In the genomic region with DNA sequence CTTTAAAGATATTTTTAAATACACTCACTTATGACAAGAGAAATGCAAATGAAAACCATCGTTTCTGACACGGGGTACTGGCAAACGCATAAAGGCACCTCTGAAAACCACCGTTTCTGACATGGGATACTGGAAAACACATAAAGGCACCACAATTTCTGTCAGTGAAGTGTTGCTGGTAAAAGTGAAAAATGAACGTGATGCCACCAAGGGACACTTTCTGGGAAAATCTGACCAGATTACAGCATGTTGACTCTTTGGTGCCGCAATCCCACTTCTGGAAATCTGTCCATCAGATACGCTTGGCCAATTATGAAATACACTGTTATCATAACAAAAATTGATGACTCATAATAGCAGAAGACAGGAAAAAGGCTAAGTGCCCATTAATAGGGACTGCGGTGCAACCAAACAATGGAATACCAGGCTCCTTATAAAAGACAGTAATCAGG, we compare ENCODE assay signal across 13 cellular contexts.
DNase-seq lines count a peak whose midpoint lies in the region; ATAC-seq and TF ChIP-seq lines count a peak whose summit lies in the region.
"Had no signal": no experiment of that assay in that cellular context is flagged by ENCODE, and none has a peak within 500 bp of the region (broad histone marks: within the 10 kb centered on the region; RNA-seq: fewer than 3 reads in every experiment).

No MANE protein-coding gene starts in this region.

- H3K27ac ChIP-seq in HEK293 (ENCODE audit: extremely low read depth, low read depth, low read length) = no peak overlapping the region
- H3K27ac ChIP-seq in stomach = no peak overlapping the region

- no peak for TF ChIP-seq EP300 in stomach (IDR thresholded peaks at IDR 0.05)

- CTCF ChIA-PET in HEK293 (lab: Yijun Ruan, JAX) = no interaction called here

- DNase-seq in AG10803 (ENCODE audit: low read depth) (peak; percentile 25), glomerular endothelial cell (ENCODE audit: extremely low read depth, low read depth, low spot score) (peak; percentile 22), NCI-H1436 (lab: John Stamatoyannopoulos, UW) (no peak), Kasumi-1 (lab: John Stamatoyannopoulos, UW) (no peak), stomach (no peak)
- DNase-seq: activated CD4-positive, alpha-beta T cell treated with anti-CD3 and anti-CD28 coated beads, Interleukin-2, amount 10 ng/mL, durations not matched to agents 24 days and 14 days; left cardiac atrium; NCI-H774; SW 1271 had no signal

- H3K9me3 ChIP-seq in HEK293 (ENCODE audit: control insufficient read depth, insufficient read depth, low read depth, low read length) = no peaks in the 10 kb centered on the region
- H3K9me3 ChIP-seq in stomach = no peaks in the 10 kb centered on the region

- no peaks in the 10 kb centered on the region for H3K36me3 ChIP-seq in HEK293 (ENCODE audit: control insufficient read depth in 2 of 2, insufficient read depth in 1 of 2, low read length in 2 of 2)
- H3K36me3 ChIP-seq in stomach = no peaks in the 10 kb centered on the region

- TF ChIP-seq POLR2A in stomach (IDR thresholded peaks at IDR 0.05) = no peak

- H3K4me3 ChIP-seq in AG10803 (ENCODE audit: low read length) = no peak overlapping the region
- no peak overlapping the region for H3K4me3 ChIP-seq in HEK293 (ENCODE audit: low read depth, low read length)
- no peak overlapping the region for H3K4me3 ChIP-seq in stomach
- H3K4me3 ChIP-seq: smooth muscle cell had no signal

- TF ChIP-seq CTCF in AG10803 (conservative IDR thresholded peaks at IDR 0.05; ENCODE audit: low read length) = no peak
- TF ChIP-seq CTCF in HEK293 (tag by site-specific recombination; IDR thresholded peaks at IDR 0.05) = no peak
- no peak for TF ChIP-seq CTCF in stomach (IDR thresholded peaks at IDR 0.05)

- POLR2A ChIA-PET in HEK293 (lab: Yijun Ruan, JAX) = no interaction called here

- no peaks in the 10 kb centered on the region for H3K27me3 ChIP-seq in stomach

- H3K4me1 ChIP-seq in HEK293 (ENCODE audit: control insufficient read depth, insufficient read depth, low read length) = peaks cover 7% of the 10 kb centered on the region; the same call in 1 of the 2 replicates
- no peaks in the 10 kb centered on the region for H3K4me1 ChIP-seq in stomach

- intact Hi-C loops in stomach (cut with DNase I; ENCODE audit: low total_unique reads) = no loop called here

- ATAC-seq in SK-N-SH treated with all-trans-retinoic acid at 6 μM for 48 hours = peak; percentile 79
- ATAC-seq in HG03378 (IDR thresholded peaks at IDR 0.05; ENCODE audit: unreplicated experiment) = no peak
- ATAC-seq: left cardiac atrium had no signal

- 52 to 68% (median 67%) methylated on average over 8 of the region's 8 CpGs for WGBS in stomach, 5 donors

TF ChIP-seq in HEK293, 187 proteins besides CTCF, POLR2A, EP300 and RAD21 (continues in another document):
- TF ChIP-seq KLF9 (tag by site-specific recombination; IDR thresholded peaks at IDR 0.05; ENCODE audit: low read depth) = no peak
- peak; percentile 51; the same call in 1 of the 2 replicates for TF ChIP-seq ZEB2 (tag by site-specific recombination; IDR thresholded peaks at IDR 0.05)
- no peak for TF ChIP-seq ZNF776 (tag by site-specific recombination; IDR thresholded peaks at IDR 0.05; ENCODE audit: borderline replicate concordance)
- no peak for TF ChIP-seq ZNF394 (tag by site-specific recombination; IDR thresholded peaks at IDR 0.05; ENCODE audit: borderline replicate concordance)
- TF ChIP-seq ZNF624 (tag by site-specific recombination; IDR thresholded peaks at IDR 0.05) = no peak
- TF ChIP-seq ZBTB20 (tag by site-specific recombination; IDR thresholded peaks at IDR 0.05) = no peak
- TF ChIP-seq ZNF596 (tag by site-specific recombination; IDR thresholded peaks at IDR 0.05) = no peak
- TF ChIP-seq OSR2 (tag by site-specific recombination; IDR thresholded peaks at IDR 0.05) = 0 out of 2 replicates have a peak, but pooled peaks have one; percentile 18
- peak; percentile 72 for TF ChIP-seq ZBTB8A (tag by site-specific recombination; IDR thresholded peaks at IDR 0.05)
- TF ChIP-seq ZNF10 (tag by site-specific recombination; IDR thresholded peaks at IDR 0.05) = no peak
- no peak for TF ChIP-seq KLF1 (tag by site-specific recombination; IDR thresholded peaks at IDR 0.05)
- TF ChIP-seq ZNF837 (tag by site-specific recombination; IDR thresholded peaks at IDR 0.05) = no peak
- TF ChIP-seq ELK4 (IDR thresholded peaks at IDR 0.05; ENCODE audit: borderline replicate concordance, low read depth, low read length) = no peak
- no peak for TF ChIP-seq ZNF132 (tag by site-specific recombination; IDR thresholded peaks at IDR 0.05; ENCODE audit: borderline replicate concordance)
- TF ChIP-seq ZNF76 (tag by site-specific recombination; IDR thresholded peaks at IDR 0.05; ENCODE audit: borderline replicate concordance, low read depth) = no peak
- TF ChIP-seq, protein P1, sequence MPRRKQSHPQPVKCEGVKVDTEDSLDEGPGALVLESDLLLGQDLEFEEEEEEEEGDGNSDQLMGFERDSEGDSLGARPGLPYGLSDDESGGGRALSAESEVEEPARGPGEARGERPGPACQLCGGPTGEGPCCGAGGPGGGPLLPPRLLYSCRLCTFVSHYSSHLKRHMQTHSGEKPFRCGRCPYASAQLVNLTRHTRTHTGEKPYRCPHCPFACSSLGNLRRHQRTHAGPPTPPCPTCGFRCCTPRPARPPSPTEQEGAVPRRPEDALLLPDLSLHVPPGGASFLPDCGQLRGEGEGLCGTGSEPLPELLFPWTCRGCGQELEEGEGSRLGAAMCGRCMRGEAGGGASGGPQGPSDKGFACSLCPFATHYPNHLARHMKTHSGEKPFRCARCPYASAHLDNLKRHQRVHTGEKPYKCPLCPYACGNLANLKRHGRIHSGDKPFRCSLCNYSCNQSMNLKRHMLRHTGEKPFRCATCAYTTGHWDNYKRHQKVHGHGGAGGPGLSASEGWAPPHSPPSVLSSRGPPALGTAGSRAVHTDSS (tag by site-specific recombination; IDR thresholded peaks at IDR 0.05) = no peak
- peak; percentile 38; the same call in 1 of the 2 replicates for TF ChIP-seq SP7 (tag by site-specific recombination; IDR thresholded peaks at IDR 0.05)

TF ChIP-seq in SK-N-SH treated with all-trans-retinoic acid at 6 μM for 48 hours, 23 proteins besides CTCF, POLR2A, EP300 and RAD21 (continues in another document):
- TF ChIP-seq BACH2 (CRISPR knock-in tag; IDR thresholded peaks at IDR 0.05; ENCODE audit: borderline replicate concordance) (peak; percentile 53; the same call in 1 of the 2 replicates), ISL1 (CRISPR knock-in tag; IDR thresholded peaks at IDR 0.05) (peak; percentile 96), CSRNP3 (CRISPR knock-in tag; IDR thresholded peaks at IDR 0.05) (0 out of 2 replicates have a peak, but pooled peaks have one; percentile 50), RARB (CRISPR knock-in tag; IDR thresholded peaks at IDR 0.05) (no peak), OSR1 (CRISPR knock-in tag; IDR thresholded peaks at IDR 0.05) (no peak)
- TF ChIP-seq, protein P2, sequence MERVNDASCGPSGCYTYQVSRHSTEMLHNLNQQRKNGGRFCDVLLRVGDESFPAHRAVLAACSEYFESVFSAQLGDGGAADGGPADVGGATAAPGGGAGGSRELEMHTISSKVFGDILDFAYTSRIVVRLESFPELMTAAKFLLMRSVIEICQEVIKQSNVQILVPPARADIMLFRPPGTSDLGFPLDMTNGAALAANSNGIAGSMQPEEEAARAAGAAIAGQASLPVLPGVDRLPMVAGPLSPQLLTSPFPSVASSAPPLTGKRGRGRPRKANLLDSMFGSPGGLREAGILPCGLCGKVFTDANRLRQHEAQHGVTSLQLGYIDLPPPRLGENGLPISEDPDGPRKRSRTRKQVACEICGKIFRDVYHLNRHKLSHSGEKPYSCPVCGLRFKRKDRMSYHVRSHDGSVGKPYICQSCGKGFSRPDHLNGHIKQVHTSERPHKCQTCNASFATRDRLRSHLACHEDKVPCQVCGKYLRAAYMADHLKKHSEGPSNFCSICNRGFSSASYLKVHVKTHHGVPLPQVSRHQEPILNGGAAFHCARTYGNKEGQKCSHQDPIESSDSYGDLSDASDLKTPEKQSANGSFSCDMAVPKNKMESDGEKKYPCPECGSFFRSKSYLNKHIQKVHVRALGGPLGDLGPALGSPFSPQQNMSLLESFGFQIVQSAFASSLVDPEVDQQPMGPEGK (CRISPR knock-in tag; IDR thresholded peaks at IDR 0.05; ENCODE audit: borderline replicate concordance) = peak; percentile 53; the same call in 1 of the 2 replicates
- TF ChIP-seq, protein P3, sequence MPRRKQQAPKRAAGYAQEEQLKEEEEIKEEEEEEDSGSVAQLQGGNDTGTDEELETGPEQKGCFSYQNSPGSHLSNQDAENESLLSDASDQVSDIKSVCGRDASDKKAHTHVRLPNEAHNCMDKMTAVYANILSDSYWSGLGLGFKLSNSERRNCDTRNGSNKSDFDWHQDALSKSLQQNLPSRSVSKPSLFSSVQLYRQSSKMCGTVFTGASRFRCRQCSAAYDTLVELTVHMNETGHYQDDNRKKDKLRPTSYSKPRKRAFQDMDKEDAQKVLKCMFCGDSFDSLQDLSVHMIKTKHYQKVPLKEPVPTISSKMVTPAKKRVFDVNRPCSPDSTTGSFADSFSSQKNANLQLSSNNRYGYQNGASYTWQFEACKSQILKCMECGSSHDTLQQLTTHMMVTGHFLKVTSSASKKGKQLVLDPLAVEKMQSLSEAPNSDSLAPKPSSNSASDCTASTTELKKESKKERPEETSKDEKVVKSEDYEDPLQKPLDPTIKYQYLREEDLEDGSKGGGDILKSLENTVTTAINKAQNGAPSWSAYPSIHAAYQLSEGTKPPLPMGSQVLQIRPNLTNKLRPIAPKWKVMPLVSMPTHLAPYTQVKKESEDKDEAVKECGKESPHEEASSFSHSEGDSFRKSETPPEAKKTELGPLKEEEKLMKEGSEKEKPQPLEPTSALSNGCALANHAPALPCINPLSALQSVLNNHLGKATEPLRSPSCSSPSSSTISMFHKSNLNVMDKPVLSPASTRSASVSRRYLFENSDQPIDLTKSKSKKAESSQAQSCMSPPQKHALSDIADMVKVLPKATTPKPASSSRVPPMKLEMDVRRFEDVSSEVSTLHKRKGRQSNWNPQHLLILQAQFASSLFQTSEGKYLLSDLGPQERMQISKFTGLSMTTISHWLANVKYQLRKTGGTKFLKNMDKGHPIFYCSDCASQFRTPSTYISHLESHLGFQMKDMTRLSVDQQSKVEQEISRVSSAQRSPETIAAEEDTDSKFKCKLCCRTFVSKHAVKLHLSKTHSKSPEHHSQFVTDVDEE (CRISPR knock-in tag; IDR thresholded peaks at IDR 0.05) = peak; percentile 83

Comparison
In these comparisons a context has a peak if more than half of its experiments do, and no peak if none do; other contexts are left out.
1. DNase-seq: peak in AG10803 (single experiment) and glomerular endothelial cell (single experiment); none in NCI-H1436 (single experiment), Kasumi-1 (0 of 2) and stomach (single experiment).